1 cellular context compared by ENCODE assay signal in genomic region chr10:89165923-89166322, GRCh38.
TF ChIP-seq lines count a peak whose summit lies in the region.

No MANE protein-coding gene starts in this region.

TF ChIP-seq in IMR-90, 13 proteins besides CTCF, POLR2A, EP300 and RAD21:
- TF ChIP-seq, protein P1, sequence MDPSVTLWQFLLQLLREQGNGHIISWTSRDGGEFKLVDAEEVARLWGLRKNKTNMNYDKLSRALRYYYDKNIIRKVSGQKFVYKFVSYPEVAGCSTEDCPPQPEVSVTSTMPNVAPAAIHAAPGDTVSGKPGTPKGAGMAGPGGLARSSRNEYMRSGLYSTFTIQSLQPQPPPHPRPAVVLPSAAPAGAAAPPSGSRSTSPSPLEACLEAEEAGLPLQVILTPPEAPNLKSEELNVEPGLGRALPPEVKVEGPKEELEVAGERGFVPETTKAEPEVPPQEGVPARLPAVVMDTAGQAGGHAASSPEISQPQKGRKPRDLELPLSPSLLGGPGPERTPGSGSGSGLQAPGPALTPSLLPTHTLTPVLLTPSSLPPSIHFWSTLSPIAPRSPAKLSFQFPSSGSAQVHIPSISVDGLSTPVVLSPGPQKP (IDR thresholded peaks at IDR 0.05; ENCODE audit: borderline replicate concordance, low read depth, low read length), result no peak
- peak; percentile 36; the same call in 1 of the 2 replicates for TF ChIP-seq FOS (IDR thresholded peaks at IDR 0.05; ENCODE audit: low read depth, low read length)
